In genomic region chr3:78701537-78701936, GRCh38 we compare ENCODE assay signal across 30 cellular contexts.
"Had no signal": no experiment of that assay in that cellular context is flagged by ENCODE, and none has a peak within 500 bp of the region (broad histone marks: within the 10 kb centered on the region; RNA-seq: fewer than 3 reads in every experiment).

No MANE protein-coding gene starts in this region.

- DNase-seq: activated CD4-positive, alpha-beta memory T cell treated with anti-CD3 and anti-CD28 coated beads, Interleukin-2, amount 10 ng/mL, durations not matched to agents 7 days and 5 days; activated CD4-positive, alpha-beta T cell treated with anti-CD3 and anti-CD28 coated beads for 36 hours; activated CD4-positive, alpha-beta T cell treated with anti-CD3 and anti-CD28 coated beads, Interleukin-2, amount 10 ng/mL, durations not matched to agents 7 days and 5 days; activated CD4-positive, alpha-beta T cell treated with anti-CD3 and anti-CD28 coated beads, Interleukin-2, amount 50 U/mL, for 4 hours; activated CD4-positive, CD25-positive, alpha-beta regulatory T cell; activated CD4-positive, CD25-positive, alpha-beta regulatory T cell treated with anti-CD3 and anti-CD28 coated beads, Interleukin-2, amount 50 U/mL, for 72 hours; activated CD8-positive, alpha-beta memory T cell treated with anti-CD3 and anti-CD28 coated beads, Interleukin-2, amount 50 U/mL, for 48 hours; activated gamma-delta T cell; activated naive CD4-positive, alpha-beta T cell; activated naive CD4-positive, alpha-beta T cell treated with anti-CD3 and anti-CD28 coated beads, Interleukin-2, amount 10 ng/mL, durations not matched to agents 7 days and 5 days; activated naive CD8-positive, alpha-beta T cell treated with anti-CD3 and anti-CD28 coated beads, Interleukin-2, amount 10 ng/mL, durations not matched to agents 7 days and 5 days; activated T-cell treated with anti-CD3 and anti-CD28 coated beads for 4 hours; activated T-cell treated with anti-CD3 and anti-CD28 coated beads, Interleukin-2, amount 50 U/mL, for 24 hours; activated T-cell treated with anti-CD3 and anti-CD28 coated beads, Interleukin-2, amount 50 U/mL, for 72 hours; amygdala; aorta; body of pancreas; central memory CD4-positive, alpha-beta T cell; cerebellar nuclear complex; colonic mucosa; effector CD8-positive, alpha-beta T cell; esophagus squamous epithelium; foreskin melanocyte; heart right ventricle; T-helper 2 cell had no signal

- FAIRE-seq: endometrium, endothelial cell of umbilical vein had no signal

- H3K27ac ChIP-seq: body of pancreas, colonic mucosa, epithelial cell of prostate, esophagus squamous epithelium, gastroesophageal sphincter, heart right ventricle had no signal

- H3K36me3 ChIP-seq: colonic mucosa, esophagus squamous epithelium, gastroesophageal sphincter, heart right ventricle had no signal

- H3K9me3 ChIP-seq: body of pancreas, colonic mucosa, esophagus squamous epithelium, gastroesophageal sphincter, heart right ventricle had no signal

- ATAC-seq: activated CD4-positive, alpha-beta T cell treated with anti-CD3 and anti-CD28 coated beads for 36 hours; activated naive CD4-positive, alpha-beta T cell treated with anti-CD3 and anti-CD28 coated beads, Interleukin-2, amount 50 U/mL, for 72 hours; activated T-cell treated with anti-CD3 and anti-CD28 coated beads, Interleukin-2, amount 50 U/mL, for 72 hours; body of pancreas; gastroesophageal sphincter; heart right ventricle had no signal

- H3K27me3 ChIP-seq: body of pancreas, colonic mucosa, esophagus squamous epithelium, gastroesophageal sphincter, heart right ventricle had no signal

- H3K4me3 ChIP-seq: body of pancreas, colonic mucosa, esophagus squamous epithelium, gastroesophageal sphincter, heart right ventricle had no signal

- H3K4me1 ChIP-seq: body of pancreas, colonic mucosa, esophagus squamous epithelium, gastroesophageal sphincter had no signal
